14 cellular contexts compared by ENCODE assay signal in genomic region chr5:155027993-155028629, GRCh38. TPM values are rescaled to one million over a fixed set of nuclear protein-coding genes. Genes with fewer than 3 reads are reported as not detected.
DNase-seq lines count a peak whose midpoint lies in the region; ATAC-seq, FAIRE-seq and TF ChIP-seq lines count a peak whose summit lies in the region.
"Had no signal": no experiment of that assay in that cellular context is flagged by ENCODE, and none has a peak within 500 bp of the region (broad histone marks: within the 10 kb centered on the region; RNA-seq: fewer than 3 reads in every experiment).

No MANE protein-coding gene starts in this region.

- H3K4me1 ChIP-seq in GM12878 (ENCODE audit: control insufficient read depth, insufficient read depth, low read length) (no peaks in the 10 kb centered on the region), neural progenitor cell (no peaks in the 10 kb centered on the region)
- H3K4me1 ChIP-seq: gastroesophageal sphincter had no signal

- RAD21 ChIA-PET in GM12878 (lab: Charles Lee; ENCODE audit: unreplicated experiment) = interaction anchor here (0.7 to 1.5 kb wide), 5 partner anchors 55 to 956 kb away, joined by 3 to 8 read pairs (median 3); no protein-coding TSS in a partner anchor

- H3K27me3 ChIP-seq in GM12878 (replicated peaks in 1 of 2; ENCODE audit: control insufficient read depth in 2 of 2, insufficient read depth in 2 of 2, low read length in 1 of 2) = no peaks in the 10 kb centered on the region
- H3K27me3 ChIP-seq in neural progenitor cell = no peaks in the 10 kb centered on the region
- H3K27me3 ChIP-seq: gastroesophageal sphincter had no signal

- DNase-seq in SIG-M5 treated with dmso at 0.1 percent for 504 hours (lab: John Stamatoyannopoulos, UW; ENCODE audit: unreplicated experiment) (peak; percentile 34), SIG-M5 (lab: John Stamatoyannopoulos, UW) (no peak), HTR-8/SVneo (ENCODE audit: insufficient read length, low spot score) (peak; percentile 12), GM12878 (ENCODE audit: low read depth, low spot score) (no peak), neural progenitor cell (ENCODE audit: low spot score) (peak; percentile 39), occipital lobe (lab: John Stamatoyannopoulos, UW) (no peak)
- no peak for DNase-seq in NK-92 treated with Interleukin-12 subunit alpha and Interleukin-12 subunit beta, amount 100 ng/mL, for 24 hours (lab: John Stamatoyannopoulos, UW)
- DNase-seq: mucosa of descending colon had no signal

- SMC1A ChIA-PET in GM12878 (lab: Charles Lee; ENCODE audit: uncharacterized antibody, unreplicated experiment) = interaction anchor here (0.8 to 2.0 kb wide), 6 partner anchors 10 to 85 kb away, joined by 3 to 6 read pairs (median 3); no protein-coding TSS in a partner anchor

- H3K9ac ChIP-seq in GM12878 (ENCODE audit: control insufficient read depth, insufficient read depth, low read length) = no peak overlapping the region
- no peak overlapping the region for H3K9ac ChIP-seq in neural progenitor cell

- intact Hi-C loops in GM12878 (cut with micrococcal nuclease; ENCODE audit: unreplicated experiment) = loop anchor here (1.0 kb wide), 2 partner anchors 56 to 83 kb away; no protein-coding TSS in a partner anchor

- ATAC-seq in GM12878 (peak; percentile 76), HG03520 (IDR thresholded peaks at IDR 0.05; ENCODE audit: unreplicated experiment) (no peak)
- ATAC-seq: gastroesophageal sphincter; mucosa of descending colon; stimulated activated memory B cell treated with anti-CD40 and anti-IgM and Interleukin-4, amounts not matched to agents 10 μg/mL and 1 μg/mL and 100 μg/mL, for 72 hours had no signal

- peaks cover 6% of the 10 kb centered on the region for H3F3A ChIP-seq in neural progenitor cell (ENCODE audit: low read depth)

- H3K36me3 Mint-ChIP-seq in neural progenitor cell = no peaks in the 10 kb centered on the region
- H3K36me3 Mint-ChIP-seq: stimulated activated memory B cell treated with anti-CD40 and anti-IgM and Interleukin-4, amounts not matched to agents 10 μg/mL and 1 μg/mL and 100 μg/mL, for 72 hours had no signal

- H3K9me3 Mint-ChIP-seq in neural progenitor cell = peaks cover 13% of the 10 kb centered on the region

- peak; percentile 63 for TF ChIP-seq RAD21 in GM12878 (IDR thresholded peaks at IDR 0.05; ENCODE audit: insufficient read depth, low read depth, low read length)

- CTCF ChIA-PET in GM12878 (lab: Yijun Ruan, JAX) = interaction anchor here (1.0 to 3.1 kb wide), 8 partner anchors 20 to 388 kb away, joined by 3 to 14 read pairs (median 4); partner anchors contain the start of gene GEMIN5

- no peaks in the 10 kb centered on the region for H3K9me3 ChIP-seq in GM12878 (replicated peaks; ENCODE audit: control insufficient read depth, insufficient read depth, low read length)
- H3K9me3 ChIP-seq in neural progenitor cell (ENCODE audit: low read depth) = no peaks in the 10 kb centered on the region
- H3K9me3 ChIP-seq: mucosa of descending colon had no signal

- TF ChIP-seq CTCF in GM12878 (IDR thresholded peaks at IDR 0.05 in 2 of 3, conservative IDR thresholded peaks at IDR 0.05 in 1 of 3; ENCODE audit: control insufficient read depth in 2 of 3, extremely low read depth in 1 of 3, insufficient read depth in 1 of 3, low read depth in 3 of 3, low read length in 3 of 3) (peak; percentile 34 to 46 (median 38); a peak in 5 of 6 replicates), neural progenitor cell (IDR thresholded peaks at IDR 0.05) (peak; percentile 53)

- no peaks in the 10 kb centered on the region for H3K79me2 ChIP-seq in GM12878 (ENCODE audit: control insufficient read depth, insufficient read depth, low read length)
- H3K79me2 ChIP-seq in neural progenitor cell (ENCODE audit: low read depth) = no peaks in the 10 kb centered on the region

- H3K4me3 ChIP-seq in GM12878 (no peak overlapping the region), neural progenitor cell (no peak overlapping the region)
- H3K4me3 ChIP-seq: gastroesophageal sphincter, mucosa of descending colon, skin epidermis had no signal

- no peak for TF ChIP-seq EP300 in GM12878 (IDR thresholded peaks at IDR 0.05; ENCODE audit: borderline replicate concordance in 1 of 2, control insufficient read depth in 1 of 2, low read depth in 2 of 2, low read length in 2 of 2)

- no peak overlapping the region for H3K4me2 ChIP-seq in GM12878 (ENCODE audit: control insufficient read depth, insufficient read depth)
- H3K4me2 ChIP-seq in neural progenitor cell = no peak overlapping the region

- H3K27me3 Mint-ChIP-seq in neural progenitor cell (ENCODE audit: insufficient read depth, low read depth) = peaks cover 2% of the 10 kb centered on the region

- H3K4me3 Mint-ChIP-seq in neural progenitor cell = no peak overlapping the region
- H3K4me3 Mint-ChIP-seq: stimulated activated memory B cell treated with anti-CD40 and anti-IgM and Interleukin-4, amounts not matched to agents 10 μg/mL and 1 μg/mL and 100 μg/mL, for 72 hours had no signal

- H4K20me1 ChIP-seq in GM12878 (ENCODE audit: control insufficient read depth, insufficient read depth) (no peaks in the 10 kb centered on the region), neural progenitor cell (ENCODE audit: low read depth) (no peaks in the 10 kb centered on the region)

- H2AFZ ChIP-seq in GM12878 (ENCODE audit: control insufficient read depth, low read depth, low read length) = no peak overlapping the region
- H2AFZ ChIP-seq in neural progenitor cell (replicated peaks) = peak overlapping the region; percentile 74

- H3K4me1 Mint-ChIP-seq in neural progenitor cell = no peaks in the 10 kb centered on the region
- H3K4me1 Mint-ChIP-seq: stimulated activated memory B cell treated with anti-CD40 and anti-IgM and Interleukin-4, amounts not matched to agents 10 μg/mL and 1 μg/mL and 100 μg/mL, for 72 hours had no signal

- POLR2A ChIA-PET in GM12878 (lab: Charles Lee) = no interaction called here

- H3K27ac Mint-ChIP-seq in neural progenitor cell = no peak overlapping the region
- H3K27ac Mint-ChIP-seq: stimulated activated memory B cell treated with anti-CD40 and anti-IgM and Interleukin-4, amounts not matched to agents 10 μg/mL and 1 μg/mL and 100 μg/mL, for 72 hours had no signal

- no peak overlapping the region for H3K27ac ChIP-seq in GM12878 (ENCODE audit: control insufficient read depth, insufficient read depth)
- no peak overlapping the region for H3K27ac ChIP-seq in neural progenitor cell
- H3K27ac ChIP-seq: gastroesophageal sphincter, skin epidermis had no signal

- WGBS in GM12878 (ENCODE audit: insufficient coverage, insufficient replicate concordance, low lambda C conversion rate, missing lambda C conversion rate) = 0% methylated on average over 1 of the region's 1 CpG

- in situ Hi-C loops in GM12878 (cut with MboI) = no loop called here

- no peak for TF ChIP-seq POLR2A in GM12878 (IDR thresholded peaks at IDR 0.05; ENCODE audit: low read depth, low read length)

- no TSS peak for BruUV-seq in GM12878 (replicated peaks; lab: Mats Ljungman, UMichigan)

- FAIRE-seq in HTR-8/SVneo (lab: Jason Lieb, UNC) = no peak
- FAIRE-seq in GM12878 (lab: Jason Lieb, UNC) = no peak

- no peaks in the 10 kb centered on the region for H3K36me3 ChIP-seq in GM12878 (ENCODE audit: control insufficient read depth in 2 of 2, insufficient read depth in 2 of 2, low read length in 1 of 2)
- no peaks in the 10 kb centered on the region for H3K36me3 ChIP-seq in neural progenitor cell
- H3K36me3 ChIP-seq: gastroesophageal sphincter had no signal

TF ChIP-seq in GM12878, 131 proteins besides CTCF, POLR2A, EP300 and RAD21 (continues in another document):
- TF ChIP-seq SMC3 (IDR thresholded peaks at IDR 0.05; ENCODE audit: borderline replicate concordance, low read length) = peak; percentile 23; the same call in 1 of the 2 replicates

RNA-seq across cellular contexts. Expression of gene KIF4B, which starts 14.6 kb away (rescaled TPM):
- total RNA-seq in GM12878 (2013; cell fraction: nucleolus; rRNA removed) = 0.22 and 0.42 TPM in 2 replicates
- total RNA-seq in GM12878 (2014; rRNA removed) = 0.05 TPM in 1 of 2 replicates, not detected in the other
- not detected in 2 replicates for total RNA-seq in GM12878 (2014; rRNA removed; fragmentation: Illumina TruSeq; extraction: Trizol)
- 0.05 TPM in 1 of 2 replicates, not detected in the other for total RNA-seq in GM12878 (2021)
- polyA plus RNA-seq in GM12878 (2011; ENCODE audit: low read depth) = not detected
- 0.05 and 0.07 TPM in 2 replicates for polyA plus RNA-seq in GM12878 (2011; rRNA removed)
- 0.01 TPM in 1 of 2 replicates, not detected in the other for polyA plus RNA-seq in GM12878 (2011; cell fraction: cytosol; rRNA removed)
- 0.04 TPM in 1 of 2 replicates, not detected in the other for polyA plus RNA-seq in GM12878 (2011; cell fraction: nucleus; rRNA removed)
- 0.04 TPM in 1 of 2 replicates, not detected in the other for polyA plus RNA-seq in GM12878 (2012)
- polyA plus RNA-seq in GM12878 (2014; fragmentation: Illumina TruSeq; extraction: Trizol) = 0.03 and 0.06 TPM in 2 replicates
- polyA plus RNA-seq in GM12878 (2014; fragmentation: Nextera tagmentation; extraction: Ambion mirVana) = under 1 TPM in 1 of 2 experiments, not detected in 1; 0.02 TPM
- 0.03 TPM in 1 of 2 replicates, not detected in the other for polyA plus RNA-seq in GM12878 (2014; rRNA removed)
- polyA plus RNA-seq in GM12878 (2016; fragmentation: Nextera tagmentation; extraction: Ambion mirVana) = under 1 TPM; 0.08 to 0.20 TPM
- polyA minus RNA-seq in GM12878 (2011; rRNA and poly(A)+ RNA removed) = 0.10 TPM in 1 of 2 replicates, not detected in the other
- not detected in 2 replicates for polyA minus RNA-seq in GM12878 (2011; cell fraction: cytosol; rRNA and poly(A)+ RNA removed)
- not detected in 2 replicates for polyA minus RNA-seq in GM12878 (2011; cell fraction: nucleus; rRNA and poly(A)+ RNA removed)
- total RNA-seq in neural progenitor cell (ENCODE audit: low replicate concordance) = 0.12 TPM in 1 of 2 replicates, not detected in the other
- total RNA-seq in occipital lobe = 0.16 TPM
- total RNA-seq: mucosa of descending colon, RPMI7951 had no signal
- polyA plus RNA-seq: BJ had no signal

Comparison
In these comparisons a context has a peak if more than half of its experiments do, and no peak if none do; other contexts are left out.
1. DNase-seq: peak in SIG-M5 treated with dmso at 0.1 percent for 504 hours (single experiment), HTR-8/SVneo (single experiment) and neural progenitor cell (single experiment); none in SIG-M5 (single experiment), GM12878 (single experiment), occipital lobe (single experiment) and NK-92 treated with Interleukin-12 subunit alpha and Interleukin-12 subunit beta, amount 100 ng/mL, for 24 hours (single experiment).